ENCODE assay signal across 8 cellular contexts in genomic region chr12:110826592-110827200, GRCh38. TPM values are rescaled to one million over a fixed set of nuclear protein-coding genes. Genes with fewer than 3 reads are reported as not detected.
A peak's percentile ranks its signal among the peaks of the same experiment; 100 is the strongest.
DNase-seq lines count a peak whose midpoint lies in the region; ATAC-seq and TF ChIP-seq lines count a peak whose summit lies in the region.

No MANE protein-coding gene starts in this region.

- no peaks in the 10 kb centered on the region for H3K36me3 Mint-ChIP-seq in activated CD4-positive, alpha-beta T cell treated with anti-CD3 and anti-CD28 coated beads, Interleukin-2, amount 10 ng/mL, durations not matched to agents 24 days and 14 days (ENCODE audit: low read depth)
- H3K36me3 Mint-ChIP-seq in dendritic cell treated with granulocyte-macrophage colony-stimulating factor and Interleukin-4, amounts not matched to agents 40 ng/mL and 50 ng/mL, for 4 days (ENCODE audit: low read depth): no peaks in the 10 kb centered on the region

- peak overlapping the region; percentile 27 for H3K4me3 ChIP-seq in lower lobe of right lung

- TF ChIP-seq CTCF in GM12872 (IDR thresholded peaks at IDR 0.05; ENCODE audit: insufficient read depth, low read depth, low read length) (peak; percentile 83), lower lobe of right lung (IDR thresholded peaks at IDR 0.05) (peak; percentile 78)

- no peak overlapping the region for H3K27ac ChIP-seq in lower lobe of right lung

- intact Hi-C loops in activated CD4-positive, alpha-beta T cell treated with anti-CD3 and anti-CD28 coated beads, Interleukin-2, amount 10 ng/mL, durations not matched to agents 24 days and 14 days (cut with micrococcal nuclease): loop anchor here (1.0 to 2.0 kb wide), 7 partner anchors 38 to 314 kb away; partner anchors contain the start of gene PPP1CC
- intact Hi-C loops in dendritic cell treated with granulocyte-macrophage colony-stimulating factor and Interleukin-4, amounts not matched to agents 40 ng/mL and 50 ng/mL, for 4 days (cut with micrococcal nuclease): loop anchor here (2.0 to 5.0 kb wide), 3 partner anchors 60 to 314 kb away; no protein-coding TSS in a partner anchor
- intact Hi-C loops in lower lobe of right lung (cut with DNase I): no loop called here

- H3K27ac Mint-ChIP-seq in activated CD4-positive, alpha-beta T cell treated with anti-CD3 and anti-CD28 coated beads, Interleukin-2, amount 10 ng/mL, durations not matched to agents 24 days and 14 days: peak overlapping the region; percentile 46
- H3K27ac Mint-ChIP-seq in dendritic cell treated with granulocyte-macrophage colony-stimulating factor and Interleukin-4, amounts not matched to agents 40 ng/mL and 50 ng/mL, for 4 days: peak overlapping the region; percentile 72

- peaks cover 16% of the 10 kb centered on the region for H3K4me1 Mint-ChIP-seq in activated CD4-positive, alpha-beta T cell treated with anti-CD3 and anti-CD28 coated beads, Interleukin-2, amount 10 ng/mL, durations not matched to agents 24 days and 14 days
- peaks cover 9% of the 10 kb centered on the region for H3K4me1 Mint-ChIP-seq in dendritic cell treated with granulocyte-macrophage colony-stimulating factor and Interleukin-4, amounts not matched to agents 40 ng/mL and 50 ng/mL, for 4 days (ENCODE audit: low read depth)

- no peaks in the 10 kb centered on the region for H3K9me3 ChIP-seq in lower lobe of right lung

- H3K27me3 ChIP-seq in lower lobe of right lung (ENCODE audit: low read depth): peaks cover 6% of the 10 kb centered on the region

- no peaks in the 10 kb centered on the region for H3K36me3 ChIP-seq in lower lobe of right lung

- no peaks in the 10 kb centered on the region for H3K4me1 ChIP-seq in lower lobe of right lung

- peaks cover 10% of the 10 kb centered on the region for H3K27me3 Mint-ChIP-seq in activated CD4-positive, alpha-beta T cell treated with anti-CD3 and anti-CD28 coated beads, Interleukin-2, amount 10 ng/mL, durations not matched to agents 24 days and 14 days
- H3K27me3 Mint-ChIP-seq in dendritic cell treated with granulocyte-macrophage colony-stimulating factor and Interleukin-4, amounts not matched to agents 40 ng/mL and 50 ng/mL, for 4 days: peaks cover 14% of the 10 kb centered on the region

- peak overlapping the region; percentile 43 for H3K4me3 Mint-ChIP-seq in activated CD4-positive, alpha-beta T cell treated with anti-CD3 and anti-CD28 coated beads, Interleukin-2, amount 10 ng/mL, durations not matched to agents 24 days and 14 days
- H3K4me3 Mint-ChIP-seq in dendritic cell treated with granulocyte-macrophage colony-stimulating factor and Interleukin-4, amounts not matched to agents 40 ng/mL and 50 ng/mL, for 4 days: peak overlapping the region; percentile 67

- peak; percentile 85 for ATAC-seq in HG03354 (IDR thresholded peaks at IDR 0.05; ENCODE audit: poor library complexity, severe bottlenecking, unreplicated experiment)
- ATAC-seq in lower lobe of right lung: peak; percentile 90 to 96
- ATAC-seq in HG03457 (IDR thresholded peaks at IDR 0.05; ENCODE audit: unreplicated experiment): no peak

- no peaks in the 10 kb centered on the region for H3K9me3 Mint-ChIP-seq in activated CD4-positive, alpha-beta T cell treated with anti-CD3 and anti-CD28 coated beads, Interleukin-2, amount 10 ng/mL, durations not matched to agents 24 days and 14 days
- no peaks in the 10 kb centered on the region for H3K9me3 Mint-ChIP-seq in dendritic cell treated with granulocyte-macrophage colony-stimulating factor and Interleukin-4, amounts not matched to agents 40 ng/mL and 50 ng/mL, for 4 days

- DNase-seq in NCI-H69 (lab: John Stamatoyannopoulos, UW) (peak; percentile 92), lower lobe of right lung (peak; percentile 85)
- peak; percentile 96 for DNase-seq in activated CD4-positive, alpha-beta T cell treated with anti-CD3 and anti-CD28 coated beads, Interleukin-2, amount 10 ng/mL, durations not matched to agents 24 days and 14 days
- DNase-seq in stimulated activated CD4-positive, alpha-beta T cell treated with anti-CD3 and anti-CD28 coated beads, TNF-alpha, amount 100 ng/mL, for 48 hours (ENCODE audit: low read depth in 3 of 3): peak; percentile 72 to 87 (median 83)

RNA-seq across cellular contexts. Expression of gene CCDC63, which starts 20.1 kb away (rescaled TPM):
- total RNA-seq in activated CD4-positive, alpha-beta T cell treated with anti-CD3 and anti-CD28 coated beads, Interleukin-2, amount 10 ng/mL, durations not matched to agents 24 days and 14 days: not detected in 2 replicates
- total RNA-seq in lower lobe of right lung: not detected
